Comparison of ENCODE assay signal across 8 cellular contexts in genomic region chr1:193058529-193059281, GRCh38. TPM values are rescaled to one million over a fixed set of nuclear protein-coding genes. Genes with fewer than 3 reads are reported as not detected.
A peak's percentile ranks its signal among the peaks of the same experiment; 100 is the strongest.
DNase-seq lines count a peak whose midpoint lies in the region; ATAC-seq and TF ChIP-seq lines count a peak whose summit lies in the region.

No MANE protein-coding gene starts in this region.

- H3K27me3 Mint-ChIP-seq in GM23338 (ENCODE audit: insufficient read depth, low read depth, poor library complexity), result peaks cover 12% of the 10 kb centered on the region

- peak overlapping the region; percentile 76; the same call in 1 of the 2 replicates for H2AFZ ChIP-seq in GM23338

- H3K4me1 Mint-ChIP-seq in GM23338, result peaks cover 24% of the 10 kb centered on the region

- no peaks in the 10 kb centered on the region for H3K27me3 ChIP-seq in GM23338 (ENCODE audit: insufficient read depth)

- H3K36me3 ChIP-seq in GM23338 (ENCODE audit: insufficient read depth), result no peaks in the 10 kb centered on the region

- no peaks in the 10 kb centered on the region; the same call in 2 of the 3 replicates for H3K9me3 Mint-ChIP-seq in GM23338

- H3K79me2 ChIP-seq in GM23338 (replicated peaks; ENCODE audit: insufficient read depth), result peaks cover 87% of the 10 kb centered on the region

- in situ Hi-C loops in astrocyte of the spinal cord (cut with HindIII; ENCODE audit: low sequenced_read_pairs), result no loop called here

- ATAC-seq in GM23338, result peak; percentile 19

- TF ChIP-seq CTCF in GM12865 (IDR thresholded peaks at IDR 0.05; ENCODE audit: insufficient read depth, low read depth, low read length, missing control alignments) (no peak), GM23338 (conservative IDR thresholded peaks at IDR 0.05; ENCODE audit: low read depth in 2 of 2) (no peak), LNCaP clone FGC (IDR thresholded peaks at IDR 0.05; ENCODE audit: control insufficient read depth, extremely low read depth, insufficient read depth) (no peak), astrocyte of the spinal cord (IDR thresholded peaks at IDR 0.05; ENCODE audit: low read depth, low read length) (no peak)

- H3K4me3 ChIP-seq in GM12865 (ENCODE audit: low read depth, low read length) (peak overlapping the region; percentile 87), GM23338 (peak overlapping the region; percentile 87), LNCaP clone FGC (ENCODE audit: low read depth, low read length) (peak overlapping the region; percentile 80), astrocyte of the spinal cord (ENCODE audit: low read depth, low read length) (peak overlapping the region; percentile 86)

- H3K4me3 Mint-ChIP-seq in GM23338, result peak overlapping the region; percentile 94

- H3F3A ChIP-seq in GM23338 (replicated peaks; ENCODE audit: low read depth), result no peaks in the 10 kb centered on the region

- H3K36me3 Mint-ChIP-seq in GM23338 (ENCODE audit: low read depth), result peaks cover 8% of the 10 kb centered on the region; the same call in 2 of the 3 replicates

- peaks cover 17% of the 10 kb centered on the region for H3K4me1 ChIP-seq in GM23338 (ENCODE audit: insufficient read depth)

- peak overlapping the region; percentile 93 for H3K27ac Mint-ChIP-seq in GM23338

- no peaks in the 10 kb centered on the region for H3K9me2 ChIP-seq in GM23338 (ENCODE audit: insufficient read depth)

- peak overlapping the region; percentile 98 for H3K27ac ChIP-seq in GM23338 (ENCODE audit: low read depth)

- peak overlapping the region; percentile 92 for H3K4me2 ChIP-seq in GM23338

- DNase-seq in GM12865 (ENCODE audit: low read depth) (peak; percentile 91), GM23338 (ENCODE audit: low spot score) (peak; percentile 58), LNCaP clone FGC (ENCODE audit: low read depth) (no peak), T-helper 22 cell (ENCODE audit: low read depth) (peak; percentile 23), astrocyte of the spinal cord (ENCODE audit: low read depth, low spot score) (peak; percentile 52), islet precursor cell (peak; percentile 65), occipital lobe (lab: John Stamatoyannopoulos, UW) (no peak)
- DNase-seq in stimulated activated CD4-positive, alpha-beta T cell treated with anti-CD3 and anti-CD28 coated beads, Interleukin-1b, Interleukin-23, amount 100 ng/mL, for 48 hours, result peak; percentile 76

- 0 out of 2 replicates have a peak, but pooled peaks cover 16% of the 10 kb centered on the region for H4K20me1 ChIP-seq in GM23338 (replicated peaks; ENCODE audit: insufficient read depth)

TF ChIP-seq in GM23338, 12 proteins besides CTCF, POLR2A, EP300 and RAD21:
- TF ChIP-seq REST (IDR thresholded peaks at IDR 0.05; ENCODE audit: unreplicated experiment) (no peak), EZH2phosphoT487 (IDR thresholded peaks at IDR 0.05; ENCODE audit: unreplicated experiment) (no peak)
- TF ChIP-seq, protein P1, sequence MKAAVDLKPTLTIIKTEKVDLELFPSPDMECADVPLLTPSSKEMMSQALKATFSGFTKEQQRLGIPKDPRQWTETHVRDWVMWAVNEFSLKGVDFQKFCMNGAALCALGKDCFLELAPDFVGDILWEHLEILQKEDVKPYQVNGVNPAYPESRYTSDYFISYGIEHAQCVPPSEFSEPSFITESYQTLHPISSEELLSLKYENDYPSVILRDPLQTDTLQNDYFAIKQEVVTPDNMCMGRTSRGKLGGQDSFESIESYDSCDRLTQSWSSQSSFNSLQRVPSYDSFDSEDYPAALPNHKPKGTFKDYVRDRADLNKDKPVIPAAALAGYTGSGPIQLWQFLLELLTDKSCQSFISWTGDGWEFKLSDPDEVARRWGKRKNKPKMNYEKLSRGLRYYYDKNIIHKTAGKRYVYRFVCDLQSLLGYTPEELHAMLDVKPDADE (IDR thresholded peaks at IDR 0.05), result no peak
TF ChIP-seq in GM23338: peak in this region for 0.

RNA-seq across cellular contexts. Expression of gene UCHL5, which starts 0.5 kb away (rescaled TPM):
- total RNA-seq in GM23338 (2014; rRNA removed; shearing (Covaris generic)), result 40.2 and 42.5 TPM in 2 replicates
- 60.2 and 67.1 TPM in 2 replicates for polyA plus RNA-seq in GM23338 (2016; fragmentation: Nextera tagmentation; extraction: Ambion mirVana)
- 53.0 TPM for total RNA-seq in occipital lobe

RNA-seq across cellular contexts. Expression of gene RO60, which starts 0.7 kb away (rescaled TPM):
- 122 and 130 TPM in 2 replicates for total RNA-seq in GM23338 (2014; rRNA removed; shearing (Covaris generic))
- polyA plus RNA-seq in GM23338 (2016; fragmentation: Nextera tagmentation; extraction: Ambion mirVana), result 87.3 and 103 TPM in 2 replicates
- 448 TPM for total RNA-seq in occipital lobe

RNA-seq across cellular contexts. Expression of gene GLRX2, which starts 46.5 kb away (rescaled TPM):
- 7.2 and 7.7 TPM in 2 replicates for total RNA-seq in GM23338 (2014; rRNA removed; shearing (Covaris generic))
- 28.3 and 37.8 TPM in 2 replicates for polyA plus RNA-seq in GM23338 (2016; fragmentation: Nextera tagmentation; extraction: Ambion mirVana)
- 19.7 TPM for total RNA-seq in occipital lobe

Comparison
In these comparisons a context has a peak if more than half of its experiments do, and no peak if none do; other contexts are left out.
1. DNase-seq: peak in GM12865 (single experiment), GM23338 (single experiment), T-helper 22 cell (single experiment), astrocyte of the spinal cord (single experiment), islet precursor cell (single experiment) and stimulated activated CD4-positive, alpha-beta T cell treated with anti-CD3 and anti-CD28 coated beads, Interleukin-1b, Interleukin-23, amount 100 ng/mL, for 48 hours (single experiment); none in LNCaP clone FGC (single experiment) and occipital lobe (single experiment).
2. Peak in every context shown above with its lines, with median percentiles within 50 percentile points of each other: H3K4me3 ChIP-seq.